In genomic region chr5:140855772-140856674, GRCh38 we compare ENCODE assay signal across 10 cellular contexts. TPM values are rescaled to one million over a fixed set of nuclear protein-coding genes. Genes with fewer than 3 reads are reported as not detected.
DNase-seq lines count a peak whose midpoint lies in the region; ATAC-seq, FAIRE-seq and TF ChIP-seq lines count a peak whose summit lies in the region.
"Had no signal": no experiment of that assay in that cellular context is flagged by ENCODE, and none has a peak within 500 bp of the region (broad histone marks: within the 10 kb centered on the region; RNA-seq: fewer than 3 reads in every experiment).

A gene with protein sequence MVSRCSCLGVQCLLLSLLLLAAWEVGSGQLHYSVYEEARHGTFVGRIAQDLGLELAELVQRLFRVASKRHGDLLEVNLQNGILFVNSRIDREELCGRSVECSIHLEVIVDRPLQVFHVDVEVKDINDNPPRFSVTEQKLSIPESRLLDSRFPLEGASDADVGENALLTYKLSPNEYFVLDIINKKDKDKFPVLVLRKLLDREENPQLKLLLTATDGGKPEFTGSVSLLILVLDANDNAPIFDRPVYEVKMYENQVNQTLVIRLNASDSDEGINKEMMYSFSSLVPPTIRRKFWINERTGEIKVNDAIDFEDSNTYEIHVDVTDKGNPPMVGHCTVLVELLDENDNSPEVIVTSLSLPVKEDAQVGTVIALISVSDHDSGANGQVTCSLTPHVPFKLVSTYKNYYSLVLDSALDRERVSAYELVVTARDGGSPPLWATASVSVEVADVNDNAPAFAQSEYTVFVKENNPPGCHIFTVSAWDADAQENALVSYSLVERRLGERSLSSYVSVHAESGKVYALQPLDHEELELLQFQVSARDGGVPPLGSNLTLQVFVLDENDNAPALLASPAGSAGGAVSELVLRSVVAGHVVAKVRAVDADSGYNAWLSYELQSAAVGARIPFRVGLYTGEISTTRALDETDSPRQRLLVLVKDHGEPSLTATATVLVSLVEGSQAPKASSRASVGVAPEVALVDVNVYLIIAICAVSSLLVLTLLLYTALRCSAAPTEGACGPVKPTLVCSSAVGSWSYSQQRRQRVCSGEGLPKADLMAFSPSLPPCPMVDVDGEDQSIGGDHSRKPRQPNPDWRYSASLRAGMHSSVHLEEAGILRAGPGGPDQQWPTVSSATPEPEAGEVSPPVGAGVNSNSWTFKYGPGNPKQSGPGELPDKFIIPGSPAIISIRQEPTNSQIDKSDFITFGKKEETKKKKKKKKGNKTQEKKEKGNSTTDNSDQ (plus strand): TSS chr5:140855897. CDS start chr5:140856049, 152 bp downstream.

- H3K4me1 ChIP-seq in HepG2 (ENCODE audit: insufficient read depth, low read length) (no peaks in the 10 kb centered on the region), right lobe of liver (no peaks in the 10 kb centered on the region)

- ATAC-seq in HepG2 (no peak), right lobe of liver (no peak), GM18502 (IDR thresholded peaks at IDR 0.05; ENCODE audit: poor library complexity, unreplicated experiment) (no peak), natural killer cell (no peak), GM21381 (IDR thresholded peaks at IDR 0.05; ENCODE audit: unreplicated experiment) (no peak)
- no peak for ATAC-seq in activated CD8-positive, alpha-beta memory T cell treated with anti-CD3 and anti-CD28 coated beads, Interleukin-2, amount 10 ng/mL, durations not matched to agents 7 days and 5 days

- no peak within 1 kb of the TSS for H3K9ac ChIP-seq in HepG2 (ENCODE audit: insufficient read depth, low read depth, low read length)

- no peaks in the 10 kb centered on the region for H3K4me1 Mint-ChIP-seq in natural killer cell
- H3K4me1 Mint-ChIP-seq in activated CD8-positive, alpha-beta memory T cell treated with anti-CD3 and anti-CD28 coated beads, Interleukin-2, amount 10 ng/mL, durations not matched to agents 7 days and 5 days = no peaks in the 10 kb centered on the region
- H3K4me1 Mint-ChIP-seq: CD4-positive, CD25-positive, alpha-beta regulatory T cell had no signal

- intact Hi-C loops in HepG2 (cut with micrococcal nuclease; ENCODE audit: unreplicated experiment) = no loop called here
- intact Hi-C loops in right lobe of liver (cut with DNase I) = no loop called here
- intact Hi-C loops in natural killer cell (cut with micrococcal nuclease) = no loop called here

- H3K27ac ChIP-seq in HepG2 (ENCODE audit: extremely low read length, insufficient read depth, low read length) = no peak within 1 kb of the TSS
- no peak within 1 kb of the TSS for H3K27ac ChIP-seq in right lobe of liver

- H3K36me3 Mint-ChIP-seq in natural killer cell = no peaks in the 10 kb centered on the region
- H3K36me3 Mint-ChIP-seq in activated CD8-positive, alpha-beta memory T cell treated with anti-CD3 and anti-CD28 coated beads, Interleukin-2, amount 10 ng/mL, durations not matched to agents 7 days and 5 days = peaks cover 5% of the 10 kb centered on the region
- H3K36me3 Mint-ChIP-seq: CD4-positive, CD25-positive, alpha-beta regulatory T cell had no signal

- POLR2A ChIA-PET in HepG2 (lab: Yijun Ruan, JAX) = no interaction called here

- no peak within 1 kb of the TSS for H3K27ac Mint-ChIP-seq in natural killer cell
- H3K27ac Mint-ChIP-seq in activated CD8-positive, alpha-beta memory T cell treated with anti-CD3 and anti-CD28 coated beads, Interleukin-2, amount 10 ng/mL, durations not matched to agents 7 days and 5 days = no peak within 1 kb of the TSS

- WGBS in HepG2 (ENCODE audit: low lambda C conversion rate) = 68% methylated on average over 43 of the region's 44 CpGs
- WGBS in right lobe of liver (ENCODE audit: insufficient coverage, low coverage, low lambda C conversion rate, missing lambda C conversion rate) = 14% methylated on average over 29 of the region's 44 CpGs

- H3K4me3 Mint-ChIP-seq in natural killer cell = no peak within 1 kb of the TSS
- H3K4me3 Mint-ChIP-seq in activated CD8-positive, alpha-beta memory T cell treated with anti-CD3 and anti-CD28 coated beads, Interleukin-2, amount 10 ng/mL, durations not matched to agents 7 days and 5 days = no peak within 1 kb of the TSS
- H3K4me3 Mint-ChIP-seq: CD4-positive, CD25-positive, alpha-beta regulatory T cell had no signal

- no peak within 1 kb of the TSS for H3K4me2 ChIP-seq in HepG2 (ENCODE audit: low read depth, low read length)

- DNase-seq in HepG2 (ENCODE audit: low spot score) = peak; percentile 6
- no peak for DNase-seq in right lobe of liver
- peak; percentile 15 for DNase-seq in astrocyte of the hippocampus (ENCODE audit: low read depth, low spot score)
- DNase-seq in left kidney (ENCODE audit: low read depth, low spot score) = peak; percentile 37
- DNase-seq in natural killer cell = no peak
- DNase-seq in activated CD8-positive, alpha-beta memory T cell treated with anti-CD3 and anti-CD28 coated beads, Interleukin-2, amount 10 ng/mL, durations not matched to agents 7 days and 5 days = no peak
- DNase-seq: CD4-positive, CD25-positive, alpha-beta regulatory T cell; effector CD8-positive, alpha-beta T cell had no signal

- H3K27me3 ChIP-seq in HepG2 (ENCODE audit: control insufficient read depth in 1 of 2, insufficient read depth in 2 of 2, low read length in 2 of 2) (no peaks in the 10 kb centered on the region), right lobe of liver (no peaks in the 10 kb centered on the region)

- BruUV-seq in HepG2 (replicated peaks; lab: Mats Ljungman, UMichigan) = no TSS peak

- TF ChIP-seq EP300 in HepG2 (IDR thresholded peaks at IDR 0.05; ENCODE audit: low read depth in 2 of 2, low read length in 2 of 2) (no peak), HepG2 (CRISPR knock-in tag; IDR thresholded peaks at IDR 0.05; ENCODE audit: borderline replicate concordance) (no peak)

- H3K4me3 ChIP-seq in HepG2 (replicated peaks in 1 of 3; ENCODE audit: insufficient read depth in 1 of 3, low read depth in 2 of 3, low read length in 3 of 3) (no peak within 1 kb of the TSS), right lobe of liver (no peak within 1 kb of the TSS)

- CTCF ChIA-PET in HepG2 (lab: Yijun Ruan, JAX; ENCODE audit: low intra/inter-chr PET ratio, low total read pairs) = interaction anchor here (1.1 kb wide), 1 partner anchor 185 kb away, joined by 4 read pairs; no protein-coding TSS in a partner anchor
- CTCF ChIA-PET in activated CD8-positive, alpha-beta memory T cell treated with anti-CD3 and anti-CD28 coated beads, Interleukin-2, amount 10 ng/mL, durations not matched to agents 7 days and 5 days (lab: Charles Lee) = no interaction called here

- H3K9me3 ChIP-seq in HepG2 (ENCODE audit: low read length) (no peaks in the 10 kb centered on the region), right lobe of liver (peaks cover 0 to 4% (median 0%) of the 10 kb centered on the region in 4 donors)

- no peak within 1 kb of the TSS for H2AFZ ChIP-seq in HepG2 (ENCODE audit: low read length)

- peaks cover 2 to 11% of the 10 kb centered on the region in 2 donors for H3K9me3 Mint-ChIP-seq in natural killer cell
- peaks cover 13% of the 10 kb centered on the region for H3K9me3 Mint-ChIP-seq in activated CD8-positive, alpha-beta memory T cell treated with anti-CD3 and anti-CD28 coated beads, Interleukin-2, amount 10 ng/mL, durations not matched to agents 7 days and 5 days (ENCODE audit: low read depth)

- peaks cover 0 to 5% of the 10 kb centered on the region in 2 donors for H3K27me3 Mint-ChIP-seq in natural killer cell (ENCODE audit: low read depth in 2 of 2)
- peaks cover 9% of the 10 kb centered on the region for H3K27me3 Mint-ChIP-seq in activated CD8-positive, alpha-beta memory T cell treated with anti-CD3 and anti-CD28 coated beads, Interleukin-2, amount 10 ng/mL, durations not matched to agents 7 days and 5 days
- H3K27me3 Mint-ChIP-seq: CD4-positive, CD25-positive, alpha-beta regulatory T cell had no signal

- no peaks in the 10 kb centered on the region for H4K20me1 ChIP-seq in HepG2 (ENCODE audit: insufficient read depth, low read length)

- TF ChIP-seq RAD21 in HepG2 (CRISPR knock-in tag; IDR thresholded peaks at IDR 0.05) = no peak

- no peak for FAIRE-seq in HepG2 (lab: Jason Lieb, UNC)

- TF ChIP-seq CTCF in HepG2 (CRISPR knock-in tag; IDR thresholded peaks at IDR 0.05) (peak; percentile 55), right lobe of liver (IDR thresholded peaks at IDR 0.05) (peak in 1 of 4 donors; percentile 11), natural killer cell (IDR thresholded peaks at IDR 0.05) (no peak)

- H3K36me3 ChIP-seq in HepG2 (replicated peaks in 1 of 2; ENCODE audit: control insufficient read depth in 1 of 2, insufficient read depth in 2 of 2, low read length in 2 of 2) (no peaks in the 10 kb centered on the region), right lobe of liver (no peaks in the 10 kb centered on the region)

- H3K79me2 ChIP-seq in HepG2 (ENCODE audit: insufficient read depth, low read length) = no peaks in the 10 kb centered on the region

- in situ Hi-C loops in HepG2 (cut with HindIII; ENCODE audit: extremely low pct_ligation_motif_present, low pct_unique_long_range_greater_than_20kb) = no loop called here

- TF ChIP-seq POLR2A in HepG2 (IDR thresholded peaks at IDR 0.05; ENCODE audit: insufficient read depth in 1 of 2, low read depth in 2 of 2, low read length in 2 of 2) (no peak), right lobe of liver (IDR thresholded peaks at IDR 0.05) (no peak)

RNA-seq across cellular contexts. Expression of the gene that starts here (rescaled TPM):
- total RNA-seq in HepG2 (2016; rRNA removed; fragmentation: Illumina TruSeq; extraction: Trizol) (0.02 TPM in 1 of 2 replicates, not detected in the other), right lobe of liver (under 1 TPM in 3 of 6 experiments, not detected in 3; 0.05 to 0.07 (median 0.06) TPM), natural killer cell (not detected)
- not detected in 2 replicates for total RNA-seq in HepG2 (2016; cell fraction: cytosol; rRNA removed; fragmentation: Illumina TruSeq; extraction: Trizol; ENCODE audit: low read depth)
- 0.02 and 0.06 TPM in 2 replicates for total RNA-seq in HepG2 (2016; cell fraction: insoluble cytoplasmic fraction; rRNA removed; fragmentation: Illumina TruSeq; extraction: Trizol)
- total RNA-seq in HepG2 (2016; cell fraction: membrane; rRNA removed; fragmentation: Illumina TruSeq; extraction: Trizol) = not detected in 2 replicates
- total RNA-seq in HepG2 (2016; cell fraction: nucleus; rRNA removed; fragmentation: Illumina TruSeq; extraction: Trizol) = 0.09 and 0.22 TPM in 2 replicates
- polyA plus RNA-seq in HepG2 (2011; rRNA removed) = 0.01 and 0.03 TPM in 2 replicates
- polyA plus RNA-seq in HepG2 (2011; cell fraction: cytosol; rRNA removed) = under 0.01 TPM in 1 of 2 replicates, not detected in the other
- 0.03 and 0.07 TPM in 2 replicates for polyA plus RNA-seq in HepG2 (2011; cell fraction: nucleus; rRNA removed)
- 0.01 TPM in 1 of 2 replicates, not detected in the other for polyA plus RNA-seq in HepG2 (2012)
- not detected in 2 replicates for polyA plus RNA-seq in HepG2 (2016; cell fraction: cytosol; fragmentation: Illumina TruSeq; extraction: Trizol; ENCODE audit: low read depth)
- not detected in 2 replicates for polyA plus RNA-seq in HepG2 (2016; cell fraction: insoluble cytoplasmic fraction; fragmentation: Illumina TruSeq; extraction: Trizol; ENCODE audit: low read depth)
- not detected in 2 replicates for polyA plus RNA-seq in HepG2 (2016; cell fraction: membrane; fragmentation: Illumina TruSeq; extraction: Trizol; ENCODE audit: low read depth)
- 0.19 and 0.25 TPM in 2 replicates for polyA plus RNA-seq in HepG2 (2016; cell fraction: nucleus; fragmentation: Illumina TruSeq; extraction: Trizol; ENCODE audit: insufficient read depth, low read depth)
- polyA minus RNA-seq in HepG2 (2011; rRNA and poly(A)+ RNA removed; ENCODE audit: low replicate concordance) = 0.08 TPM in 1 of 2 replicates, not detected in the other
- polyA minus RNA-seq in HepG2 (2011; cell fraction: cytosol; rRNA and poly(A)+ RNA removed) = not detected in 2 replicates
- 0.25 and 0.26 TPM in 2 replicates for polyA minus RNA-seq in HepG2 (2011; cell fraction: nucleus; rRNA and poly(A)+ RNA removed)
- total RNA-seq in activated CD8-positive, alpha-beta memory T cell treated with anti-CD3 and anti-CD28 coated beads, Interleukin-2, amount 10 ng/mL, durations not matched to agents 7 days and 5 days = not detected
- total RNA-seq: CD4-positive, CD25-positive, alpha-beta regulatory T cell had no signal
- polyA plus RNA-seq: CD4-positive, CD25-positive, alpha-beta regulatory T cell had no signal

Comparison
In these comparisons a context has a peak if more than half of its experiments do, and no peak if none do; other contexts are left out.
1. Peak in DNase-seq in HepG2; RNA of the gene not detected or under 1 TPM.
2. DNase-seq: peak in astrocyte of the hippocampus (single experiment) and left kidney (single experiment); none in right lobe of liver (0 of 3), natural killer cell (single experiment) and activated CD8-positive, alpha-beta memory T cell treated with anti-CD3 and anti-CD28 coated beads, Interleukin-2, amount 10 ng/mL, durations not matched to agents 7 days and 5 days (single experiment).